15 cellular contexts compared by ENCODE assay signal in the genomic region with DNA sequence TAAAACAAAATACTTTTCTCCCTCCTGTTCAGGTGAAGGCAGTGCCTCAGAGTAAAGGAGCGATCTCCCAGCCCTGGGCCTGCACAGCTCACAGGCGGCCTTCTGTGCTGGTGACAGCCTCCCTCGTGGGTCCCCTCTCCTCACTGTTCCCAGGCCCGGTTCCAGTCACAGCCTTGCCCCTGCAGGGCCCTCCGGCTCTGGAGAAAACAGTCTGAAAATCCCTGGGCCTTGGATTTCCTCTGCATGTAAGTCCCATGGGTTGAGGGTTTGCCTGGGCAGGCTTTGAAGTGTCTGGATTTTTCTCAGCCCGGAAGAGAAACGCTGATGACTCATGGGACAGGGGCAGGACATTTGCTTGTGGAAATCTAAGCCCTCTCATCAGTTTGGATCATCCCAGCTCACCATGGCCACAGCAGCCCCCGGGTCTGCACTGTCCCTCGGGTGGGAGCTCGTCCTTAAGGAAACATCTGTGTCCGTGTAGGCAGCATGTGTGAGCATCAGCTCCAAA.
A peak's percentile ranks its signal among the peaks of the same experiment; 100 is the strongest.
DNase-seq lines count a peak whose midpoint lies in the region; ATAC-seq, FAIRE-seq and TF ChIP-seq lines count a peak whose summit lies in the region.
"Had no signal": no experiment of that assay in that cellular context is flagged by ENCODE, and none has a peak within 500 bp of the region (broad histone marks: within the 10 kb centered on the region; RNA-seq: fewer than 3 reads in every experiment).

No MANE protein-coding gene starts in this region.

- H3K4me3 Mint-ChIP-seq in nephron progenitor cell (no peak overlapping the region), endothelial cell (ENCODE audit: unreplicated experiment) (no peak overlapping the region)

- peak; percentile 71 for DNase-seq in DMS53 (lab: John Stamatoyannopoulos, UW)
- peak; percentile 17 for DNase-seq in RCC 7860 (ENCODE audit: low spot score)
- DNase-seq in epithelial cell of prostate (ENCODE audit: low read depth, low spot score): no peak
- DNase-seq in nephron progenitor cell: no peak
- DNase-seq in endothelial cell (ENCODE audit: low spot score): no peak
- DNase-seq in COR-L47 (lab: John Stamatoyannopoulos, UW): no peak
- DNase-seq: activated CD4-positive, alpha-beta T cell treated with anti-CD3 and anti-CD28 coated beads for 48 hours; activated naive CD4-positive, alpha-beta T cell treated with anti-CD3 and anti-CD28 coated beads, Interleukin-2, amount 50 U/mL, for 16 hours; NCI-H1092; NCI-H526 treated with DMSO at 0.1 percent for 48 hours had no signal

- H3K36me3 Mint-ChIP-seq in nephron progenitor cell (ENCODE audit: low read depth) (no peaks in the 10 kb centered on the region), endothelial cell (ENCODE audit: low read depth, unreplicated experiment) (no peaks in the 10 kb centered on the region)

- TF ChIP-seq CTCF in nephron progenitor cell (IDR thresholded peaks at IDR 0.05): no peak
- TF ChIP-seq CTCF in endothelial cell (IDR thresholded peaks at IDR 0.05; ENCODE audit: unreplicated experiment): no peak

- H3K4me1 Mint-ChIP-seq in nephron progenitor cell (peaks cover 31% of the 10 kb centered on the region), endothelial cell (ENCODE audit: unreplicated experiment) (peaks cover 4% of the 10 kb centered on the region)

- no peak for FAIRE-seq in RCC 7860 (lab: Jason Lieb, UNC)
- FAIRE-seq: islet of Langerhans had no signal

- H3K27ac ChIP-seq in epithelial cell of prostate: peak overlapping the region; percentile 49
- H3K27ac ChIP-seq: HL-60, SK-N-MC had no signal

- no peaks in the 10 kb centered on the region for H3K9me3 Mint-ChIP-seq in nephron progenitor cell
- H3K9me3 Mint-ChIP-seq in endothelial cell (ENCODE audit: unreplicated experiment): no peaks in the 10 kb centered on the region

- H3K27ac Mint-ChIP-seq in nephron progenitor cell (peak overlapping the region; percentile 79), endothelial cell (ENCODE audit: unreplicated experiment) (no peak overlapping the region)

- H3K27me3 Mint-ChIP-seq in nephron progenitor cell (ENCODE audit: low read depth, poor library complexity) (peaks cover 6% of the 10 kb centered on the region), endothelial cell (ENCODE audit: unreplicated experiment) (peaks cover 2% of the 10 kb centered on the region)

- ATAC-seq in GM18909 (IDR thresholded peaks at IDR 0.05; ENCODE audit: poor library complexity, unreplicated experiment): no peak
- ATAC-seq in HG02885 (IDR thresholded peaks at IDR 0.05; ENCODE audit: poor library complexity, unreplicated experiment): no peak

Comparison
In these comparisons a context has a peak if more than half of its experiments do, and no peak if none do; other contexts are left out.
1. DNase-seq: peak in DMS53 (single experiment) and RCC 7860 (single experiment); none in epithelial cell of prostate (single experiment), nephron progenitor cell (single experiment), endothelial cell (single experiment) and COR-L47 (single experiment).